Comparison of ENCODE assay signal across 12 cellular contexts in the genomic region with DNA sequence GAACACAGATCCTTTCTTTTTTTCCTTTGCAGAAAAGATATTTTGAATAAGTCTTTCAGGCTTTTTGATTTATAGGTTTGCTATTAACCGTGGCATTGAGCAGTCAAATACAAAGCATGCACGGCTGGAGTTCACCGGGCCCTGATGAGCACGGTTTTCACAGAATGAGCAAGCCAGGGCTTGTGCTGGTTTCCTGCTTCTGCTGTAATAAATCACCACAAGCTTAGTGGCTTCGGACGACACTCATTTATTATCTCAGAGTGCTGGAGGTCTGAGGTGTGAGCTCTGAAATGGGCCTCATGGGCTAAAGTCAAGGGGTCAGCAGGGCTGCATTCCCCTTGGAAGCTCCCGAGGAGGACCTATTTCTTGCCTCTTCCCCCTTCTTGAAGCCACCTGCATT.
DNase-seq lines count a peak whose midpoint lies in the region; ATAC-seq and TF ChIP-seq lines count a peak whose summit lies in the region.
"Had no signal": no experiment of that assay in that cellular context is flagged by ENCODE, and none has a peak within 500 bp of the region (broad histone marks: within the 10 kb centered on the region; RNA-seq: fewer than 3 reads in every experiment).

No MANE protein-coding gene starts in this region.

- no peaks in the 10 kb centered on the region for H3K36me3 ChIP-seq in BE2C
- H3K36me3 ChIP-seq: heart left ventricle had no signal

- H3K4me3 Mint-ChIP-seq in nephron progenitor cell (no peak overlapping the region), osteocyte (ENCODE audit: unreplicated experiment) (no peak overlapping the region)
- H3K4me3 Mint-ChIP-seq: activated naive CD8-positive, alpha-beta T cell had no signal

- H3K27ac Mint-ChIP-seq in nephron progenitor cell (peak overlapping the region; percentile 68), osteocyte (ENCODE audit: unreplicated experiment) (no peak overlapping the region)
- H3K27ac Mint-ChIP-seq: activated naive CD8-positive, alpha-beta T cell had no signal

- peaks cover 9% of the 10 kb centered on the region for H3K27me3 Mint-ChIP-seq in nephron progenitor cell (ENCODE audit: low read depth, poor library complexity)
- H3K27me3 Mint-ChIP-seq in osteocyte (ENCODE audit: unreplicated experiment): peaks cover 23% of the 10 kb centered on the region

- H3K4me1 Mint-ChIP-seq in nephron progenitor cell: peaks cover 70% of the 10 kb centered on the region
- H3K4me1 Mint-ChIP-seq in osteocyte (ENCODE audit: unreplicated experiment): peaks cover 3% of the 10 kb centered on the region

- H3K36me3 Mint-ChIP-seq in nephron progenitor cell (ENCODE audit: low read depth) (no peaks in the 10 kb centered on the region), osteocyte (ENCODE audit: unreplicated experiment) (no peaks in the 10 kb centered on the region)
- H3K36me3 Mint-ChIP-seq: activated naive CD8-positive, alpha-beta T cell had no signal

- ATAC-seq in HG02885 (IDR thresholded peaks at IDR 0.05; ENCODE audit: poor library complexity, unreplicated experiment) (peak; percentile 80), left ventricle myocardium superior (no peak)
- ATAC-seq: heart left ventricle, Right ventricle myocardium inferior had no signal

- no peaks in the 10 kb centered on the region for H3K9me3 ChIP-seq in BE2C
- H3K9me3 ChIP-seq: heart left ventricle had no signal

- peaks cover 8% of the 10 kb centered on the region for H3K9me3 Mint-ChIP-seq in nephron progenitor cell
- H3K9me3 Mint-ChIP-seq in osteocyte (ENCODE audit: unreplicated experiment): no peaks in the 10 kb centered on the region

- peak; percentile 6 for DNase-seq in NCI-H1694 (lab: John Stamatoyannopoulos, UW)
- DNase-seq in NCI-H1694 treated with DMSO at 0.1 percent for 48 hours (lab: John Stamatoyannopoulos, UW): no peak
- peak; percentile 82 for DNase-seq in NCI-H2227 (lab: John Stamatoyannopoulos, UW; ENCODE audit: unreplicated experiment)
- peak; percentile 36 for DNase-seq in nephron progenitor cell
- DNase-seq in left ventricle myocardium superior: no peak
- DNase-seq in BE2C: no peak
- no peak for DNase-seq in osteocyte (ENCODE audit: extremely low spot score, unreplicated experiment)
- DNase-seq: 8988T, heart left ventricle had no signal

- no peaks in the 10 kb centered on the region for H3K27me3 ChIP-seq in BE2C

- H3K4me1 ChIP-seq in BE2C: no peaks in the 10 kb centered on the region
- H3K4me1 ChIP-seq: heart left ventricle had no signal

- intact Hi-C loops in left ventricle myocardium superior (cut with micrococcal nuclease): no loop called here

- no peak for TF ChIP-seq CTCF in nephron progenitor cell (IDR thresholded peaks at IDR 0.05)
- TF ChIP-seq CTCF in BE2C (IDR thresholded peaks at IDR 0.05; ENCODE audit: low read depth, low read length): no peak
- no peak for TF ChIP-seq CTCF in osteocyte (IDR thresholded peaks at IDR 0.05)

- H3K4me3 ChIP-seq in BE2C (ENCODE audit: low read depth, low read length): no peak overlapping the region
- H3K4me3 ChIP-seq: heart left ventricle had no signal

Comparison
In these comparisons a context has a peak if more than half of its experiments do, and no peak if none do; other contexts are left out.
1. DNase-seq: peak in NCI-H1694 (single experiment), NCI-H2227 (single experiment) and nephron progenitor cell (single experiment); none in NCI-H1694 treated with DMSO at 0.1 percent for 48 hours (single experiment), left ventricle myocardium superior (single experiment), BE2C (single experiment) and osteocyte (single experiment).